ENCODE assay signal across 15 cellular contexts in the genomic region with DNA sequence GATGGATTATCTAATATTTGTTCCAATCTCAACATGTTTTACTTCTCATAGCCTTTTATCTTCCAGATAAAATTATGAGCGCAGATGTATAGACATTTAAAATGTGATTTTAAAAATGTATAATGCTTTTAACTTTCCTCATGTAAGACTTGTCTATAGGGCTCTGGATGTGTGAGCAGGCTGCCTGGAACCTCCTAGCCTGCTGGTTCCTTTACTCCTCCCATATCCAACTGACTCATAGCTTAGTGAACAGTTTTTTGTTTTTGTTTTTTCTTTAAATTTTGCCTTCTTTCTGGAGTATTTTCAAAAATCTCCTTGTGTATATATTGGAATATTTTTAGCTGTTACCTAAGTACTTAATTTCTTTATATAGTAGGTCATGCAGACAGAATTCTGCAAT.
"Had no signal": no experiment of that assay in that cellular context is flagged by ENCODE, and none has a peak within 500 bp of the region (broad histone marks: within the 10 kb centered on the region; RNA-seq: fewer than 3 reads in every experiment).

No MANE protein-coding gene starts in this region.

- H3K27ac ChIP-seq: cardiac muscle cell, lower lobe of right lung, right atrium auricular region, upper lobe of left lung had no signal

- H3K27me3 ChIP-seq: cardiac muscle cell, right atrium auricular region, upper lobe of left lung had no signal

- DNase-seq: activated CD4-positive, alpha-beta T cell treated with anti-CD3 and anti-CD28 coated beads, Interleukin-2, amount 50 U/mL, for 48 hours; activated CD4-positive, CD25-positive, alpha-beta regulatory T cell treated with anti-CD3 and anti-CD28 coated beads, Interleukin-2, amount 50 U/mL, for 72 hours; activated CD8-positive, alpha-beta memory T cell treated with anti-CD3 and anti-CD28 coated beads, Interleukin-2, amount 10 ng/mL, durations not matched to agents 7 days and 5 days; activated gamma-delta T cell treated with Interleukin-2 at 50 U/mL for 16 hours; activated naive CD8-positive, alpha-beta T cell treated with anti-CD3 and anti-CD28 coated beads for 36 hours; activated T-cell treated with anti-CD3 and anti-CD28 coated beads, Interleukin-2, amount 50 U/mL, for 24 hours; anterior cingulate cortex; effector CD4-positive, alpha-beta T cell; lower lobe of right lung; naive B cell; stimulated activated CD4-positive, alpha-beta T cell treated with anti-CD3 and anti-CD28 coated beads, Interleukin-1b, Interleukin-23, amount 100 ng/mL, for 48 hours; SW 1271; upper lobe of left lung had no signal

- H3K9me3 ChIP-seq: lower lobe of right lung, right atrium auricular region, upper lobe of left lung had no signal

- H3K4me3 ChIP-seq: cardiac muscle cell, lower lobe of right lung, right atrium auricular region, upper lobe of left lung had no signal

- H3K36me3 ChIP-seq: cardiac muscle cell, lower lobe of right lung, upper lobe of left lung had no signal

- H3K4me1 ChIP-seq: lower lobe of right lung, upper lobe of left lung had no signal

- ATAC-seq: activated CD8-positive, alpha-beta memory T cell treated with anti-CD3 and anti-CD28 coated beads, Interleukin-2, amount 10 ng/mL, durations not matched to agents 7 days and 5 days; lower lobe of right lung had no signal
